ENCODE assay signal across 22 cellular contexts in genomic region chr5:77876862-77877502, GRCh38.
DNase-seq lines count a peak whose midpoint lies in the region; ATAC-seq, FAIRE-seq and TF ChIP-seq lines count a peak whose summit lies in the region.
"Had no signal": no experiment of that assay in that cellular context is flagged by ENCODE, and none has a peak within 500 bp of the region (broad histone marks: within the 10 kb centered on the region; RNA-seq: fewer than 3 reads in every experiment).

No MANE protein-coding gene starts in this region.

- TF ChIP-seq CTCF in A549 (IDR thresholded peaks at IDR 0.05) (no peak), MM.1S (IDR thresholded peaks at IDR 0.05; ENCODE audit: low read length) (no peak), endodermal cell (conservative IDR thresholded peaks at IDR 0.05) (no peak), MCF 10A (IDR thresholded peaks at IDR 0.05; ENCODE audit: unreplicated experiment) (no peak)

- H3K4me1 Mint-ChIP-seq in endodermal cell, result peaks cover 30% of the 10 kb centered on the region
- H3K4me1 Mint-ChIP-seq in MCF 10A (ENCODE audit: insufficient read depth, unreplicated experiment), result peaks cover 10% of the 10 kb centered on the region

- POLR2A ChIA-PET in A549 (lab: Yijun Ruan, JAX), result no interaction called here
- POLR2A ChIA-PET in MCF 10A (lab: Yijun Ruan, JAX), result no interaction called here

- TF ChIP-seq RAD21 in A549 (conservative IDR thresholded peaks at IDR 0.05 in 1 of 2, IDR thresholded peaks at IDR 0.05 in 1 of 2), result no peak

- BruUV-seq in MCF 10A (replicated peaks; lab: Mats Ljungman, UMichigan), result no TSS peak

- H3K9me2 ChIP-seq in MM.1S (replicated peaks; ENCODE audit: insufficient read depth, low read length), result no peaks in the 10 kb centered on the region

- DNase-seq in A549 (ENCODE audit: low read depth in 1 of 2, low spot score in 1 of 2), result no peak
- DNase-seq in MM.1S, result no peak
- DNase-seq in endodermal cell, result no peak
- no peak for DNase-seq in MCF 10A (ENCODE audit: unreplicated experiment)
- DNase-seq in stimulated activated CD4-positive, alpha-beta T cell treated with anti-CD3 and anti-CD28 coated beads, Interleukin-2, amount 100 ng/mL, for 48 hours, result no peak
- no peak for DNase-seq in effector CD8-positive, alpha-beta T cell (lab: John Stamatoyannopoulos, UW)
- no peak for DNase-seq in cortex of kidney (lab: John Stamatoyannopoulos, UW)
- DNase-seq: activated CD8-positive, alpha-beta T cell treated with anti-CD3 and anti-CD28 coated beads for 36 hours; activated naive CD4-positive, alpha-beta T cell treated with Interleukin-2 at 50 U/mL for 16 hours; activated T-cell treated with anti-CD3 and anti-CD28 coated beads, Interleukin-2, amount 50 U/mL, for 24 hours; dorsolateral prefrontal cortex; gastrocnemius medialis; NCI-H187; NCI-H226; SJCRH30 had no signal

- no peaks in the 10 kb centered on the region for H4K20me1 ChIP-seq in MM.1S (ENCODE audit: insufficient read depth, low read length)
- H4K20me1 ChIP-seq: BLaER1 had no signal

- no peak for TF ChIP-seq POLR2A in A549 (IDR thresholded peaks at IDR 0.05; ENCODE audit: low read length)

- no peaks in the 10 kb centered on the region for H3K36me3 Mint-ChIP-seq in endodermal cell (ENCODE audit: low read depth)
- no peaks in the 10 kb centered on the region for H3K36me3 Mint-ChIP-seq in MCF 10A (ENCODE audit: insufficient read depth, unreplicated experiment)
- H3K36me3 Mint-ChIP-seq: mesothelial cell of epicardium, WTC11 had no signal

- no peaks in the 10 kb centered on the region for H3K79me2 ChIP-seq in MM.1S (ENCODE audit: low read length)

- CTCF ChIA-PET in A549 (lab: Yijun Ruan, JAX), result interaction anchor here (5.5 kb wide), 1 partner anchor 9 kb away, joined by 21 read pairs; no protein-coding TSS in a partner anchor
- CTCF ChIA-PET in MCF 10A (lab: Yijun Ruan, JAX), result interaction anchor here (0.6 to 0.8 kb wide), 2 partner anchors 11 to 73 kb away, joined by 3 to 5 read pairs; no protein-coding TSS in a partner anchor

- H3K27ac ChIP-seq in A549 (no peak overlapping the region; a peak in 2 of 6 replicates), MM.1S (ENCODE audit: low read length) (no peak overlapping the region), endodermal cell (ENCODE audit: low read depth, low read length) (no peak overlapping the region), muscle layer of duodenum (ENCODE audit: low read length) (no peak overlapping the region)
- H3K27ac ChIP-seq: BLaER1, dorsolateral prefrontal cortex, gastrocnemius medialis, SJCRH30 had no signal

- H2AFZ ChIP-seq in MM.1S (ENCODE audit: low read length), result no peak overlapping the region

- H3K27me3 ChIP-seq in MM.1S (replicated peaks; ENCODE audit: insufficient read depth, low read length) (no peaks in the 10 kb centered on the region), endodermal cell (ENCODE audit: control insufficient read depth, insufficient read depth, low read length, poor library complexity, severe bottlenecking) (no peaks in the 10 kb centered on the region), muscle layer of duodenum (ENCODE audit: low read depth, low read length) (no peaks in the 10 kb centered on the region)
- H3K27me3 ChIP-seq: BLaER1, dorsolateral prefrontal cortex, gastrocnemius medialis, SJCRH30 had no signal

- no peaks in the 10 kb centered on the region for H3F3A ChIP-seq in MM.1S (ENCODE audit: insufficient read depth, low read length)

- H3K9ac ChIP-seq in MM.1S (ENCODE audit: low read length), result no peak overlapping the region
- no peak overlapping the region for H3K9ac ChIP-seq in endodermal cell (ENCODE audit: extremely low read depth, low read length, poor library complexity, severe bottlenecking)
- H3K9ac ChIP-seq: BLaER1 had no signal

- H3K4me2 ChIP-seq in A549 (peak overlapping the region; percentile 15; the same call in 2 of the 3 replicates), MM.1S (ENCODE audit: low read depth, low read length) (peak overlapping the region; percentile 39; the same call in 1 of the 2 replicates)
- H3K4me2 ChIP-seq: BLaER1 had no signal

- intact Hi-C loops in MCF 10A (cut with micrococcal nuclease), result no loop called here

- H3K27me3 Mint-ChIP-seq in endodermal cell (ENCODE audit: insufficient read depth) (peaks cover 18% of the 10 kb centered on the region), MCF 10A (ENCODE audit: insufficient read depth, unreplicated experiment) (no peaks in the 10 kb centered on the region)
- H3K27me3 Mint-ChIP-seq: activated CD8-positive, alpha-beta T cell treated with anti-CD3 and anti-CD28 coated beads for 36 hours had no signal

- no peak for TF ChIP-seq EP300 in A549 (IDR thresholded peaks at IDR 0.05)

- H3K9me3 Mint-ChIP-seq in endodermal cell (no peaks in the 10 kb centered on the region), MCF 10A (ENCODE audit: unreplicated experiment) (no peaks in the 10 kb centered on the region)
- H3K9me3 Mint-ChIP-seq: activated CD8-positive, alpha-beta T cell treated with anti-CD3 and anti-CD28 coated beads for 36 hours; activated T-cell treated with anti-CD3 and anti-CD28 coated beads, Interleukin-2, amount 50 U/mL, for 24 hours; mesothelial cell of epicardium; T-helper 1 cell treated with Interleukin-12 subunit alpha and Interleukin-12 subunit beta and Interleukin-4 antibody, amounts not matched to agents 30 μg/mL and 1 μg/mL, for 36 hours; WTC11 had no signal

- ATAC-seq in A549, result no peak
- ATAC-seq: activated CD8-positive, alpha-beta T cell treated with anti-CD3 and anti-CD28 coated beads for 36 hours; gastrocnemius medialis; WTC11 had no signal

- no peak for FAIRE-seq in A549 (lab: Jason Lieb, UNC)
- FAIRE-seq: keratinocyte had no signal

- H3K4me3 ChIP-seq in A549, result no peak overlapping the region
- H3K4me3 ChIP-seq in MM.1S (ENCODE audit: low read length), result no peak overlapping the region
- H3K4me3 ChIP-seq in endodermal cell (ENCODE audit: low read length), result peak overlapping the region; percentile 51
- H3K4me3 ChIP-seq in muscle layer of duodenum (ENCODE audit: low read depth in 1 of 2, low read length in 2 of 2), result peak overlapping the region; percentile 17 to 22
- H3K4me3 ChIP-seq: BLaER1, dorsolateral prefrontal cortex, SJCRH30 had no signal

- peaks cover 54% of the 10 kb centered on the region for H3K4me1 ChIP-seq in A549
- no peaks in the 10 kb centered on the region for H3K4me1 ChIP-seq in MM.1S (ENCODE audit: low read length)
- peaks cover 15% of the 10 kb centered on the region for H3K4me1 ChIP-seq in endodermal cell (ENCODE audit: control insufficient read depth, insufficient read depth, low read length)
- no peaks in the 10 kb centered on the region for H3K4me1 ChIP-seq in muscle layer of duodenum (ENCODE audit: control insufficient read depth in 1 of 2, insufficient read depth in 2 of 2, low read length in 2 of 2)
- H3K4me1 ChIP-seq: BLaER1, gastrocnemius medialis had no signal

- no peaks in the 10 kb centered on the region for H3K9me3 ChIP-seq in A549
- no peaks in the 10 kb centered on the region for H3K9me3 ChIP-seq in MM.1S (replicated peaks; ENCODE audit: insufficient read depth, low read length)
- H3K9me3 ChIP-seq in endodermal cell (ENCODE audit: control insufficient read depth, low read length), result no peaks in the 10 kb centered on the region
- no peaks in the 10 kb centered on the region for H3K9me3 ChIP-seq in muscle layer of duodenum (ENCODE audit: control insufficient read depth in 1 of 2, low read length in 2 of 2)
- H3K9me3 ChIP-seq: BLaER1, gastrocnemius medialis, SJCRH30 had no signal

- 87% methylated on average over 8 of the region's 8 CpGs for WGBS in A549 (ENCODE audit: missing lambda C conversion rate)
- WGBS in endodermal cell (ENCODE audit: insufficient coverage in 1 of 2, insufficient read length in 1 of 2), 2 experiments, result 87 to 93% methylated on average over 8 of the region's 8 CpGs

- H3K4me3 Mint-ChIP-seq in endodermal cell (no peak overlapping the region), MCF 10A (ENCODE audit: unreplicated experiment) (no peak overlapping the region)
- H3K4me3 Mint-ChIP-seq: activated CD8-positive, alpha-beta T cell treated with anti-CD3 and anti-CD28 coated beads for 36 hours; activated T-cell treated with anti-CD3 and anti-CD28 coated beads, Interleukin-2, amount 50 U/mL, for 24 hours; mesothelial cell of epicardium; T-helper 1 cell treated with Interleukin-12 subunit alpha and Interleukin-12 subunit beta and Interleukin-4 antibody, amounts not matched to agents 30 μg/mL and 1 μg/mL, for 36 hours; WTC11 had no signal

- H3K36me3 ChIP-seq in MM.1S (replicated peaks; ENCODE audit: insufficient read depth, low read length) (no peaks in the 10 kb centered on the region), endodermal cell (ENCODE audit: control insufficient read depth, insufficient read depth, low read length) (no peaks in the 10 kb centered on the region), muscle layer of duodenum (ENCODE audit: control insufficient read depth in 1 of 2, insufficient read depth in 2 of 2, low read length in 2 of 2) (no peaks in the 10 kb centered on the region)
- H3K36me3 ChIP-seq: BLaER1, gastrocnemius medialis, SJCRH30 had no signal

- H3K27ac Mint-ChIP-seq in endodermal cell (no peak overlapping the region), MCF 10A (ENCODE audit: low read depth, unreplicated experiment) (no peak overlapping the region)
- H3K27ac Mint-ChIP-seq: activated CD8-positive, alpha-beta T cell treated with anti-CD3 and anti-CD28 coated beads for 36 hours; activated T-cell treated with anti-CD3 and anti-CD28 coated beads, Interleukin-2, amount 50 U/mL, for 24 hours; mesothelial cell of epicardium; progenitor cell of endocrine pancreas; T-helper 1 cell treated with Interleukin-12 subunit alpha and Interleukin-12 subunit beta and Interleukin-4 antibody, amounts not matched to agents 30 μg/mL and 1 μg/mL, for 36 hours; WTC11 had no signal

TF ChIP-seq in A549, 52 proteins besides CTCF, POLR2A, EP300 and RAD21:
- TF ChIP-seq MYC (IDR thresholded peaks at IDR 0.05; ENCODE audit: borderline replicate concordance, low read length), result no peak
- no peak for TF ChIP-seq FOSB (CRISPR knock-in tag; IDR thresholded peaks at IDR 0.05)
- TF ChIP-seq CHD4 (IDR thresholded peaks at IDR 0.05; ENCODE audit: borderline replicate concordance), result no peak
- no peak for TF ChIP-seq RNF2 (IDR thresholded peaks at IDR 0.05; ENCODE audit: borderline replicate concordance, low read depth)
- TF ChIP-seq POLR2AphosphoS2 (conservative IDR thresholded peaks at IDR 0.05; ENCODE audit: low read length), result no peak
- TF ChIP-seq BHLHE40 (IDR thresholded peaks at IDR 0.05; ENCODE audit: low read depth, low read length), result no peak
- TF ChIP-seq NFE2L2 (conservative IDR thresholded peaks at IDR 0.05; ENCODE audit: low read length), result no peak
- TF ChIP-seq ESRRA (IDR thresholded peaks at IDR 0.05; ENCODE audit: borderline replicate concordance, low read length), result no peak
- TF ChIP-seq HOXB5 (CRISPR knock-in tag; IDR thresholded peaks at IDR 0.05), result no peak
- no peak for TF ChIP-seq CBX2 (IDR thresholded peaks at IDR 0.05; ENCODE audit: borderline replicate concordance, low read depth)
- no peak for TF ChIP-seq ZC3H11A (IDR thresholded peaks at IDR 0.05)

Comparison
In these comparisons a context has a peak if more than half of its experiments do, and no peak if none do; other contexts are left out.
1. H3K4me3 ChIP-seq: peak in endodermal cell (single experiment) and muscle layer of duodenum (2 of 2); none in A549 (single experiment) and MM.1S (single experiment).